ENCODE assay signal across 30 cellular contexts in genomic region chr2:15650616-15651366, GRCh38.
"Had no signal": no experiment of that assay in that cellular context is flagged by ENCODE, and none has a peak within 500 bp of the region (broad histone marks: within the 10 kb centered on the region; RNA-seq: fewer than 3 reads in every experiment).

No MANE protein-coding gene starts in this region.

- H3K9ac ChIP-seq: SK-N-SH had no signal

- H3K4me2 ChIP-seq: SK-N-SH had no signal

- H3K36me3 ChIP-seq: adrenal gland, breast epithelium, MG63, SJSA1 had no signal

- H3K27ac ChIP-seq: adrenal gland, body of pancreas, breast epithelium, SJSA1 had no signal

- H3K27ac Mint-ChIP-seq: activated CD4-positive, alpha-beta T cell treated with anti-CD3 and anti-CD28 coated beads for 36 hours; activated CD4-positive, alpha-beta T cell treated with anti-CD3 and anti-CD28 coated beads, Interleukin-2, amount 10 ng/mL, durations not matched to agents 7 days and 5 days; activated naive CD4-positive, alpha-beta T cell treated with anti-CD3 and anti-CD28 coated beads for 36 hours; activated naive CD4-positive, alpha-beta T cell treated with anti-CD3 and anti-CD28 coated beads, Interleukin-2, amount 50 U/mL, for 72 hours; activated T-helper 1 cell treated with anti-CD3 and anti-CD28 coated beads, Interleukin-12 subunit alpha, Interleukin-12 subunit beta, Interleukin-2, Interleukin-4 antibody, amounts not matched to agents 30 ng/mL and 10 ng/mL and 1 ng/mL, durations not matched to agents 14 hours and 24 hours and 36 hours; T-helper 1 cell treated with Interleukin-12 subunit alpha and Interleukin-12 subunit beta and Interleukin-4 antibody, amounts not matched to agents 30 μg/mL and 1 μg/mL, for 36 hours; T-helper 2 cell treated with Interferon-gamma antibody and Interleukin-4, amounts not matched to agents 5 μg/mL and 100 μg/mL, for 36 hours had no signal

- H3K4me1 Mint-ChIP-seq: activated CD4-positive, alpha-beta T cell treated with anti-CD3 and anti-CD28 coated beads for 36 hours; activated CD4-positive, alpha-beta T cell treated with anti-CD3 and anti-CD28 coated beads, Interleukin-2, amount 10 ng/mL, durations not matched to agents 7 days and 5 days had no signal

- H3K9me3 ChIP-seq: adrenal gland, body of pancreas, breast epithelium, MG63, SJSA1, SK-N-SH had no signal

- DNase-seq: activated CD4-positive, alpha-beta T cell treated with anti-CD3 and anti-CD28 coated beads for 36 hours; activated CD4-positive, alpha-beta T cell treated with anti-CD3 and anti-CD28 coated beads, Interleukin-2, amount 10 ng/mL, durations not matched to agents 7 days and 5 days; activated CD4-positive, alpha-beta T cell treated with anti-CD3 and anti-CD28 coated beads, Interleukin-2, amount 50 U/mL, for 48 hours; activated CD8-positive, alpha-beta memory T cell treated with anti-CD3 and anti-CD28 coated beads, Interleukin-2, amount 50 U/mL, for 4 hours; activated gamma-delta T cell treated with Interleukin-2 at 50 U/mL for 16 hours; activated naive CD4-positive, alpha-beta T cell treated with anti-CD3 and anti-CD28 coated beads for 36 hours; activated T-cell treated with anti-CD3 and anti-CD28 coated beads for 4 hours; activated T-cell treated with anti-CD3 and anti-CD28 coated beads, Interleukin-2, amount 50 U/mL, for 4 hours; body of pancreas; caudate nucleus; Kasumi-1; KG1; MG63; NCI-H1048; NCI-H1436 treated with DMSO at 0.1 percent for 48 hours; NCI-H1694 treated with DMSO at 0.1 percent for 48 hours; NCI-H2029; NCI-H2107; NCI-H2171; NCI-H510A; NCI-H69; SHP77 treated with DMSO at 0.1 percent for 48 hours; SK-N-SH had no signal

- H3K27me3 ChIP-seq: adrenal gland, body of pancreas, breast epithelium, MG63, SJSA1 had no signal

- H3K27me3 Mint-ChIP-seq: activated CD4-positive, alpha-beta T cell treated with anti-CD3 and anti-CD28 coated beads for 36 hours; activated CD4-positive, alpha-beta T cell treated with anti-CD3 and anti-CD28 coated beads, Interleukin-2, amount 10 ng/mL, durations not matched to agents 7 days and 5 days had no signal

- H3K4me1 ChIP-seq: adrenal gland, body of pancreas, breast epithelium, SJSA1 had no signal

- H3K4me3 ChIP-seq: adrenal gland, body of pancreas, breast epithelium, MG63, SJSA1 had no signal

- H3K9me3 Mint-ChIP-seq: activated CD4-positive, alpha-beta T cell treated with anti-CD3 and anti-CD28 coated beads, Interleukin-2, amount 10 ng/mL, durations not matched to agents 7 days and 5 days; activated naive CD4-positive, alpha-beta T cell treated with anti-CD3 and anti-CD28 coated beads for 36 hours; activated naive CD4-positive, alpha-beta T cell treated with anti-CD3 and anti-CD28 coated beads, Interleukin-2, amount 50 U/mL, for 72 hours; activated T-cell treated with anti-CD3 and anti-CD28 coated beads, Interleukin-2, amount 50 U/mL, for 4 hours; activated T-helper 1 cell treated with anti-CD3 and anti-CD28 coated beads, Interleukin-12 subunit alpha, Interleukin-12 subunit beta, Interleukin-2, Interleukin-4 antibody, amounts not matched to agents 30 ng/mL and 10 ng/mL and 1 ng/mL, durations not matched to agents 14 hours and 24 hours and 36 hours; T-helper 1 cell treated with Interleukin-12 subunit alpha and Interleukin-12 subunit beta and Interleukin-4 antibody, amounts not matched to agents 30 μg/mL and 1 μg/mL, for 36 hours; T-helper 2 cell treated with Interferon-gamma antibody and Interleukin-4, amounts not matched to agents 5 μg/mL and 100 μg/mL, for 36 hours had no signal

- H3K4me3 Mint-ChIP-seq: activated CD4-positive, alpha-beta T cell treated with anti-CD3 and anti-CD28 coated beads for 36 hours; activated CD4-positive, alpha-beta T cell treated with anti-CD3 and anti-CD28 coated beads, Interleukin-2, amount 10 ng/mL, durations not matched to agents 7 days and 5 days; activated naive CD4-positive, alpha-beta T cell treated with anti-CD3 and anti-CD28 coated beads for 36 hours; activated T-cell treated with anti-CD3 and anti-CD28 coated beads, Interleukin-2, amount 50 U/mL, for 4 hours; activated T-helper 1 cell treated with anti-CD3 and anti-CD28 coated beads, Interleukin-12 subunit alpha, Interleukin-12 subunit beta, Interleukin-2, Interleukin-4 antibody, amounts not matched to agents 30 ng/mL and 10 ng/mL and 1 ng/mL, durations not matched to agents 14 hours and 24 hours and 36 hours; T-helper 1 cell treated with Interleukin-12 subunit alpha and Interleukin-12 subunit beta and Interleukin-4 antibody, amounts not matched to agents 30 μg/mL and 1 μg/mL, for 36 hours; T-helper 2 cell treated with Interferon-gamma antibody and Interleukin-4, amounts not matched to agents 5 μg/mL and 100 μg/mL, for 36 hours had no signal

- H3K36me3 Mint-ChIP-seq: activated naive CD4-positive, alpha-beta T cell treated with anti-CD3 and anti-CD28 coated beads, Interleukin-2, amount 50 U/mL, for 72 hours had no signal
